Comparison of ENCODE assay signal across 22 cellular contexts in genomic region chr15:42031211-42031915, GRCh38. TPM values are rescaled to one million over a fixed set of nuclear protein-coding genes. Genes with fewer than 3 reads are reported as not detected.
DNase-seq lines count a peak whose midpoint lies in the region; ATAC-seq, FAIRE-seq and TF ChIP-seq lines count a peak whose summit lies in the region.
"Had no signal": no experiment of that assay in that cellular context is flagged by ENCODE, and none has a peak within 500 bp of the region (broad histone marks: within the 10 kb centered on the region; RNA-seq: fewer than 3 reads in every experiment).

No MANE protein-coding gene starts in this region.

- TF ChIP-seq POLR2A in H54 (IDR thresholded peaks at IDR 0.05; ENCODE audit: low read depth, low read length), result no peak

- peaks cover 3% of the 10 kb centered on the region for H3K9me3 Mint-ChIP-seq in neural progenitor cell

- H3K4me3 ChIP-seq in epithelial cell of esophagus (ENCODE audit: low read length) (no peak overlapping the region), neural progenitor cell (no peak overlapping the region)
- H3K4me3 ChIP-seq in effector memory CD4-positive, alpha-beta T cell (ENCODE audit: insufficient read depth, low read depth, low read length, poor library complexity, severe bottlenecking), result no peak overlapping the region
- H3K4me3 ChIP-seq: A549, SJSA1 had no signal

- peaks cover 2% of the 10 kb centered on the region for H3K27me3 Mint-ChIP-seq in neural progenitor cell (ENCODE audit: insufficient read depth, low read depth)

- ATAC-seq in HG03460 (IDR thresholded peaks at IDR 0.05; ENCODE audit: unreplicated experiment), result no peak
- ATAC-seq: A549 had no signal

- H4K20me1 ChIP-seq in neural progenitor cell (ENCODE audit: low read depth), result no peaks in the 10 kb centered on the region

- no peaks in the 10 kb centered on the region for H3K4me1 ChIP-seq in neural progenitor cell
- no peaks in the 10 kb centered on the region for H3K4me1 ChIP-seq in effector memory CD4-positive, alpha-beta T cell (ENCODE audit: control insufficient read depth, insufficient read depth, low read length, poor library complexity, severe bottlenecking)
- H3K4me1 ChIP-seq: SJSA1 had no signal

- FAIRE-seq in H54 (lab: Jason Lieb, UNC), result no peak
- FAIRE-seq: A549, G401.6, H1 had no signal

- no peaks in the 10 kb centered on the region for H3K36me3 ChIP-seq in neural progenitor cell
- no peaks in the 10 kb centered on the region for H3K36me3 ChIP-seq in effector memory CD4-positive, alpha-beta T cell (ENCODE audit: control insufficient read depth, insufficient read depth, low read length)
- H3K36me3 ChIP-seq: SJSA1 had no signal

- no peaks in the 10 kb centered on the region for H3K4me1 Mint-ChIP-seq in neural progenitor cell

- no peak overlapping the region for H3K27ac ChIP-seq in neural progenitor cell
- no peak overlapping the region for H3K27ac ChIP-seq in effector memory CD4-positive, alpha-beta T cell (ENCODE audit: insufficient read depth, low read length, poor library complexity, severe bottlenecking)
- H3K27ac ChIP-seq: A549, SJSA1 had no signal

- no peaks in the 10 kb centered on the region for H3K36me3 Mint-ChIP-seq in neural progenitor cell
- H3K36me3 Mint-ChIP-seq: CD14-positive monocyte had no signal

- peak overlapping the region; percentile 8 for H3K4me3 Mint-ChIP-seq in neural progenitor cell
- H3K4me3 Mint-ChIP-seq: CD14-positive monocyte, HFFc6 had no signal

- H3F3A ChIP-seq in neural progenitor cell (ENCODE audit: low read depth), result no peaks in the 10 kb centered on the region

- H3K27me3 ChIP-seq in neural progenitor cell, result no peaks in the 10 kb centered on the region
- H3K27me3 ChIP-seq in effector memory CD4-positive, alpha-beta T cell (replicated peaks; ENCODE audit: control insufficient read depth, insufficient read depth, low read length, poor library complexity, severe bottlenecking), result no peaks in the 10 kb centered on the region

- H2AFZ ChIP-seq in neural progenitor cell (replicated peaks), result no peak overlapping the region

- peak; percentile 8 for DNase-seq in DMS79 (lab: John Stamatoyannopoulos, UW)
- DNase-seq in NCI-H2171 treated with DMSO at 0.1 percent for 48 hours (lab: John Stamatoyannopoulos, UW), result peak; percentile 36
- peak; percentile 88 for DNase-seq in epithelial cell of esophagus (ENCODE audit: low read depth)
- no peak for DNase-seq in neural progenitor cell (ENCODE audit: low spot score)
- DNase-seq in effector memory CD4-positive, alpha-beta T cell, result no peak
- DNase-seq in H54 (ENCODE audit: insufficient read length, low spot score), result no peak
- DNase-seq in GF-D8 (lab: John Stamatoyannopoulos, UW), result no peak
- DNase-seq: HFFc6, KG1, NCI-H1105, NCI-H1694 treated with DMSO at 0.1 percent for 48 hours, NCI-H510A, OCI-M1, RPMI8226 had no signal

- no peak overlapping the region for H3K27ac Mint-ChIP-seq in neural progenitor cell
- H3K27ac Mint-ChIP-seq: CD14-positive monocyte, HFFc6 had no signal

- H3K9ac ChIP-seq in neural progenitor cell, result no peak overlapping the region

- H3K79me2 ChIP-seq in neural progenitor cell (ENCODE audit: low read depth), result no peaks in the 10 kb centered on the region

- H3K9me3 ChIP-seq in neural progenitor cell (ENCODE audit: low read depth), result no peaks in the 10 kb centered on the region
- H3K9me3 ChIP-seq in effector memory CD4-positive, alpha-beta T cell (ENCODE audit: control insufficient read depth, low read length), result no peaks in the 10 kb centered on the region
- H3K9me3 ChIP-seq: A549, Caco-2 had no signal

- TF ChIP-seq CTCF in epithelial cell of esophagus (IDR thresholded peaks at IDR 0.05; ENCODE audit: insufficient read depth, low read depth, low read length, missing control alignments) (no peak), neural progenitor cell (IDR thresholded peaks at IDR 0.05) (no peak)

- no peak overlapping the region for H3K4me2 ChIP-seq in neural progenitor cell
- H3K4me2 ChIP-seq: A549 had no signal

RNA-seq across cellular contexts. Expression of gene PLA2G4E, which starts 10.5 kb away (rescaled TPM):
- total RNA-seq in neural progenitor cell (ENCODE audit: low replicate concordance), result not detected in 2 replicates
- total RNA-seq: H1, HFFc6, M059J, SJSA1 had no signal

RNA-seq across cellular contexts. Expression of gene EHD4, which starts 59.0 kb away (rescaled TPM):
- total RNA-seq in neural progenitor cell (ENCODE audit: low replicate concordance), result 6.9 and 11.9 TPM in 2 replicates

Comparison
In these comparisons a context has a peak if more than half of its experiments do, and no peak if none do; other contexts are left out.
1. DNase-seq: peak in DMS79 (single experiment), NCI-H2171 treated with DMSO at 0.1 percent for 48 hours (single experiment) and epithelial cell of esophagus (single experiment); none in neural progenitor cell (single experiment), effector memory CD4-positive, alpha-beta T cell (0 of 3), H54 (single experiment) and GF-D8 (single experiment).